8 cellular contexts compared by ENCODE assay signal in the genomic region with DNA sequence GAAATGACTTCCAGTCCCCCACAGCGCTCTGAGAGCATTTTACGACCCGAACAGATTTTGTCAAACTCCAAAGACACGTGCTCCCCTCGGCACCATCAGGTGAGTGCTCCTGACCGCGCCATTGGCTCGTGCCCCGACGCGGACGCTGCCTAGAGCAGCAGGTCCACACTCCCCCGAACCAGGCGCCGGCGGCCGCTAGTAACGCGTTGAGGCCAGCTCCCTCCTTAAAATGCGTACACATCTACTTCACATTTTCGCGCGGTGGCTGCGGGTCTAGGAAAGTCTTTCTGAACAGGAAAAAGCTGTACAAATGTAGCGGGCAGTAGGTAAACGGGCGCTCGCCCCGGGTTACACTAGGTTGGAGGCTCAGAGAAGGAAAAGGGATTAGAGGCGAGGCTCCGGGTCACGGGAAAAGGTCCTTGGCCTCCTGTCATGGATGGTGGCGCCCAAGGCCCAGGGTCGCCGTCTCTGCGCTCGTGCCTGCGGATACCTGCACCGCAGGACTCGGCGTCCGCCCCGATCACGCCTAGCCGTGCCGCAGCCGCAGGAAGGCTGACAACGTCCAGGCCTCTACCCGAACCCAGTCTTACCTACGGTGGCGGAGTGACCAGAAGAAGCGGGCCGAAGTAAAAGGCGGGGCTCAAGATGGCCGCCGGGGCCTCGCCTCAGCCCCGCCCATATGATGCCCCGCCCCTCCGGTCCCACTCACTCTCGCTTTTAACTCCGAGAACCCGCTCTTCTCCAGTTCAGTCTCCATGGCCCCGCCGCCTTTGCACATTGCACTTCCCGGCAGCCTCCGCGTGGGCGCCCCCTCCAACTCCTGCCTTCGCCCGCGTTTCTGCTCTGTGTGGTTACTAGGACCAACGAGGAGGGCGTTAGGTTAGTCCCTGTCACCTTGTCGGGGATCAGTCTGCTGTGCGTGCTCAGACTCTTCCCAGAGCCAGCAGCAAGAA. TPM values are rescaled to one million over a fixed set of nuclear protein-coding genes. Genes with fewer than 3 reads are reported as not detected.
DNase-seq lines count a peak whose midpoint lies in the region; ATAC-seq and FAIRE-seq lines count a peak whose summit lies in the region.

A gene with protein sequence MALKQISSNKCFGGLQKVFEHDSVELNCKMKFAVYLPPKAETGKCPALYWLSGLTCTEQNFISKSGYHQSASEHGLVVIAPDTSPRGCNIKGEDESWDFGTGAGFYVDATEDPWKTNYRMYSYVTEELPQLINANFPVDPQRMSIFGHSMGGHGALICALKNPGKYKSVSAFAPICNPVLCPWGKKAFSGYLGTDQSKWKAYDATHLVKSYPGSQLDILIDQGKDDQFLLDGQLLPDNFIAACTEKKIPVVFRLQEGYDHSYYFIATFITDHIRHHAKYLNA (minus strand): TSS at position 647 of the 953 bp plus-strand sequence. CDS start 5,748 bp downstream, outside the sequence.

- DNase-seq in DMS53 treated with DMSO at 0.1 percent for 48 hours (lab: John Stamatoyannopoulos, UW; ENCODE audit: unreplicated experiment) (peak; percentile 80), KG1 (lab: John Stamatoyannopoulos, UW) (peak; percentile 85), RCC 7860 (ENCODE audit: low spot score) (peak; percentile 87), activated T-helper 1 cell treated with Interleukin-2 at 50 U/mL for 16 hours (ENCODE audit: low read depth) (peak; percentile 75), fibroblast of gingiva (ENCODE audit: low read depth) (peak; percentile 90)
- DNase-seq in naive thymus-derived CD4-positive, alpha-beta T cell, result peak; percentile 75 to 92 (median 85)
- DNase-seq in stimulated activated naive B cell treated with anti-CD40 and anti-IgM and Interleukin-4, amounts not matched to agents 10 μg/mL and 1 μg/mL and 100 μg/mL, for 72 hours, result peak; percentile 85

- H3K36me3 Mint-ChIP-seq in naive thymus-derived CD4-positive, alpha-beta T cell, result peaks cover 0 to 14% (median 5%) of the 10 kb centered on the region in 5 donors
- peaks cover 11 to 16% of the 10 kb centered on the region in 2 donors for H3K36me3 Mint-ChIP-seq in stimulated activated naive B cell treated with anti-CD40 and anti-IgM and Interleukin-4, amounts not matched to agents 10 μg/mL and 1 μg/mL and 100 μg/mL, for 72 hours

- H3K27me3 ChIP-seq in naive thymus-derived CD4-positive, alpha-beta T cell (ENCODE audit: control insufficient read depth in 2 of 2, insufficient read depth in 2 of 2, low read length in 2 of 2), result no peaks in the 10 kb centered on the region

- H3K4me1 Mint-ChIP-seq in naive thymus-derived CD4-positive, alpha-beta T cell, result peaks cover 20 to 53% (median 48%) of the 10 kb centered on the region in 7 donors
- H3K4me1 Mint-ChIP-seq in stimulated activated naive B cell treated with anti-CD40 and anti-IgM and Interleukin-4, amounts not matched to agents 10 μg/mL and 1 μg/mL and 100 μg/mL, for 72 hours, result peaks cover 16 to 31% of the 10 kb centered on the region in 2 donors

- ATAC-seq in GM21723 (IDR thresholded peaks at IDR 0.05; ENCODE audit: unreplicated experiment), result peak; percentile 87
- ATAC-seq in naive thymus-derived CD4-positive, alpha-beta T cell, result peak; percentile 97
- ATAC-seq in stimulated activated naive B cell treated with anti-CD40 and anti-IgM and Interleukin-4, amounts not matched to agents 10 μg/mL and 1 μg/mL and 100 μg/mL, for 72 hours (replicated peaks), result peak; percentile 95

- peaks cover 0 to 2% (median 0%) of the 10 kb centered on the region in 11 donors for H3K9me3 Mint-ChIP-seq in naive thymus-derived CD4-positive, alpha-beta T cell
- H3K9me3 Mint-ChIP-seq in stimulated activated naive B cell treated with anti-CD40 and anti-IgM and Interleukin-4, amounts not matched to agents 10 μg/mL and 1 μg/mL and 100 μg/mL, for 72 hours, result no peaks in the 10 kb centered on the region

- H3K27ac ChIP-seq in naive thymus-derived CD4-positive, alpha-beta T cell (ENCODE audit: low read depth, low read length), result peak within 1 kb of the TSS; percentile 82

- POLR2A ChIA-PET in naive thymus-derived CD4-positive, alpha-beta T cell (lab: Charles Lee), result interaction anchor here (0.6 to 0.7 kb wide), 2 partner anchors 1178 to 1460 kb away, joined by 3 read pairs; no protein-coding TSS in a partner anchor

- H3K27ac Mint-ChIP-seq in naive thymus-derived CD4-positive, alpha-beta T cell, result peak within 1 kb of the TSS; percentile 92 to 99 (median 98)
- peak within 1 kb of the TSS; percentile 99 for H3K27ac Mint-ChIP-seq in stimulated activated naive B cell treated with anti-CD40 and anti-IgM and Interleukin-4, amounts not matched to agents 10 μg/mL and 1 μg/mL and 100 μg/mL, for 72 hours

- FAIRE-seq in RCC 7860 (lab: Jason Lieb, UNC), result no peak

- peaks cover 0 to 6% (median 0%) of the 10 kb centered on the region in 5 donors for H3K27me3 Mint-ChIP-seq in naive thymus-derived CD4-positive, alpha-beta T cell
- no peaks in the 10 kb centered on the region for H3K27me3 Mint-ChIP-seq in stimulated activated naive B cell treated with anti-CD40 and anti-IgM and Interleukin-4, amounts not matched to agents 10 μg/mL and 1 μg/mL and 100 μg/mL, for 72 hours

- peaks cover 14 to 33% of the 10 kb centered on the region in 2 donors for H3K4me1 ChIP-seq in naive thymus-derived CD4-positive, alpha-beta T cell (ENCODE audit: control insufficient read depth in 2 of 2, insufficient read depth in 2 of 2, low read length in 2 of 2)

- peaks cover 0 to 5% (median 0%) of the 10 kb centered on the region in 3 experiments for H3K36me3 ChIP-seq in naive thymus-derived CD4-positive, alpha-beta T cell (ENCODE audit: control insufficient read depth in 2 of 3, insufficient read depth in 3 of 3, low read length in 3 of 3)

- H3K4me3 Mint-ChIP-seq in naive thymus-derived CD4-positive, alpha-beta T cell, result peak within 1 kb of the TSS; percentile 91 to 99 (median 93)
- peak within 1 kb of the TSS; percentile 97 to 98 for H3K4me3 Mint-ChIP-seq in stimulated activated naive B cell treated with anti-CD40 and anti-IgM and Interleukin-4, amounts not matched to agents 10 μg/mL and 1 μg/mL and 100 μg/mL, for 72 hours

- H3K4me3 ChIP-seq in naive thymus-derived CD4-positive, alpha-beta T cell (ENCODE audit: low read length), result peak within 1 kb of the TSS; percentile 85

- CTCF ChIA-PET in naive thymus-derived CD4-positive, alpha-beta T cell (lab: Charles Lee), result no interaction called here

- no peaks in the 10 kb centered on the region for H3K9me3 ChIP-seq in naive thymus-derived CD4-positive, alpha-beta T cell (ENCODE audit: control insufficient read depth in 2 of 3, low read length in 3 of 3)

- intact Hi-C loops in naive thymus-derived CD4-positive, alpha-beta T cell (cut with micrococcal nuclease), result loop anchor here (1.0 to 10.0 kb wide), 11 partner anchors 44 to 1878 kb away; a partner anchor contains a TSS

RNA-seq across cellular contexts. Expression of the gene that starts here (rescaled TPM):
- 10 to 100 TPM; 35.3 to 80.1 (median 57.0) TPM for total RNA-seq in naive thymus-derived CD4-positive, alpha-beta T cell
- polyA plus RNA-seq in naive thymus-derived CD4-positive, alpha-beta T cell, result 100 to 1,000 TPM; 167 to 182 TPM

Comparison
In these comparisons a context has a peak if more than half of its experiments do, and no peak if none do; other contexts are left out.
1. Peak in every context shown above with its lines: DNase-seq, ATAC-seq, H3K4me3 ChIP-seq and H3K27ac ChIP-seq.